In genomic region chr2:85660301-85660700, GRCh38 we compare ENCODE assay signal across 3 cellular contexts. TPM values are rescaled to one million over a fixed set of nuclear protein-coding genes. Genes with fewer than 3 reads are reported as not detected.
"Had no signal": no experiment of that assay in that cellular context is flagged by ENCODE, and none has a peak within 500 bp of the region (broad histone marks: within the 10 kb centered on the region; RNA-seq: fewer than 3 reads in every experiment).

No MANE protein-coding gene starts in this region.

RNA-seq across cellular contexts. Expression of gene SFTPB, which starts 7.7 kb away (rescaled TPM):
- total RNA-seq: LHCN-M2, M059J had no signal

RNA-seq across cellular contexts. Expression of gene GNLY, which starts 33.9 kb away (rescaled TPM):
- total RNA-seq: LHCN-M2, M059J, MCF 10A had no signal
